In genomic region chr10:3152566-3152935, GRCh38 we compare ENCODE assay signal across 22 cellular contexts. TPM values are rescaled to one million over a fixed set of nuclear protein-coding genes. Genes with fewer than 3 reads are reported as not detected.
DNase-seq lines count a peak whose midpoint lies in the region; ATAC-seq and TF ChIP-seq lines count a peak whose summit lies in the region.
"Had no signal": no experiment of that assay in that cellular context is flagged by ENCODE, and none has a peak within 500 bp of the region (broad histone marks: within the 10 kb centered on the region; RNA-seq: fewer than 3 reads in every experiment).

No MANE protein-coding gene starts in this region.

- WGBS in spleen, 5 donors, result 82 to 95% (median 86%) methylated on average over 9 of the region's 9 CpGs

- H3K27me3 Mint-ChIP-seq in activated CD4-positive, alpha-beta T cell treated with anti-CD3 and anti-CD28 coated beads for 36 hours, result no peaks in the 10 kb centered on the region
- H3K27me3 Mint-ChIP-seq in activated naive CD4-positive, alpha-beta T cell treated with anti-CD3 and anti-CD28 coated beads for 36 hours (ENCODE audit: low read depth), result no peaks in the 10 kb centered on the region
- no peaks in the 10 kb centered on the region for H3K27me3 Mint-ChIP-seq in activated naive CD4-positive, alpha-beta T cell treated with anti-CD3 and anti-CD28 coated beads, Interleukin-2, amount 10 ng/mL, durations not matched to agents 7 days and 5 days

- H3K27ac ChIP-seq in RWPE1 (peak overlapping the region; percentile 58), spleen (no peak overlapping the region)
- H3K27ac ChIP-seq: Peyer's patch had no signal

- no peak overlapping the region for H3K4me3 ChIP-seq in spleen
- H3K4me3 ChIP-seq: Peyer's patch had no signal

- peaks cover 11% of the 10 kb centered on the region for H3K4me1 Mint-ChIP-seq in activated CD4-positive, alpha-beta T cell treated with anti-CD3 and anti-CD28 coated beads for 36 hours
- H3K4me1 Mint-ChIP-seq in activated naive CD4-positive, alpha-beta T cell treated with anti-CD3 and anti-CD28 coated beads for 36 hours (ENCODE audit: low read depth), result peaks cover 8% of the 10 kb centered on the region
- no peaks in the 10 kb centered on the region for H3K4me1 Mint-ChIP-seq in activated naive CD4-positive, alpha-beta T cell treated with anti-CD3 and anti-CD28 coated beads, Interleukin-2, amount 10 ng/mL, durations not matched to agents 7 days and 5 days

- CTCF ChIA-PET in activated CD4-positive, alpha-beta T cell treated with anti-CD3 and anti-CD28 coated beads for 36 hours (lab: Charles Lee), result interaction anchor here (0.6 kb wide), 1 partner anchor 16 kb away, joined by 3 read pairs; no protein-coding TSS in a partner anchor
- CTCF ChIA-PET in activated naive CD4-positive, alpha-beta T cell treated with anti-CD3 and anti-CD28 coated beads for 36 hours (lab: Charles Lee), result interaction anchor here (1.6 kb wide), 1 partner anchor 12 kb away, joined by 4 read pairs; no protein-coding TSS in a partner anchor
- CTCF ChIA-PET in activated naive CD4-positive, alpha-beta T cell treated with anti-CD3 and anti-CD28 coated beads, Interleukin-2, amount 10 ng/mL, durations not matched to agents 7 days and 5 days (lab: Charles Lee), result interaction anchor here (1.5 kb wide), 1 partner anchor 12 kb away, joined by 5 read pairs; no protein-coding TSS in a partner anchor
- CTCF ChIA-PET in RWPE1 (lab: Yijun Ruan, JAX), result interaction anchor here (0.6 kb wide), 2 partner anchors 41 to 63 kb away, joined by 3 to 9 read pairs; no protein-coding TSS in a partner anchor
- CTCF ChIA-PET in HEK293T (lab: Yijun Ruan, JAX), result no interaction called here

- H3K36me3 ChIP-seq in spleen, result peaks cover 7 to 100% (median 96%) of the 10 kb centered on the region in 6 donors

- H3K36me3 Mint-ChIP-seq in activated CD4-positive, alpha-beta T cell treated with anti-CD3 and anti-CD28 coated beads for 36 hours (ENCODE audit: low read depth), result peaks cover 65% of the 10 kb centered on the region
- H3K36me3 Mint-ChIP-seq in activated naive CD4-positive, alpha-beta T cell treated with anti-CD3 and anti-CD28 coated beads for 36 hours (ENCODE audit: low read depth), result peaks cover 43% of the 10 kb centered on the region
- H3K36me3 Mint-ChIP-seq in activated naive CD4-positive, alpha-beta T cell treated with anti-CD3 and anti-CD28 coated beads, Interleukin-2, amount 10 ng/mL, durations not matched to agents 7 days and 5 days, result peaks cover 57% of the 10 kb centered on the region

- H3K4me1 ChIP-seq in spleen, result no peaks in the 10 kb centered on the region
- H3K4me1 ChIP-seq: Peyer's patch had no signal

- ATAC-seq in activated CD4-positive, alpha-beta T cell treated with anti-CD3 and anti-CD28 coated beads for 36 hours, result no peak

- peak overlapping the region; percentile 38 for H3K27ac Mint-ChIP-seq in activated CD4-positive, alpha-beta T cell treated with anti-CD3 and anti-CD28 coated beads for 36 hours
- H3K27ac Mint-ChIP-seq in activated naive CD4-positive, alpha-beta T cell treated with anti-CD3 and anti-CD28 coated beads for 36 hours, result peak overlapping the region; percentile 46
- no peak overlapping the region for H3K27ac Mint-ChIP-seq in activated naive CD4-positive, alpha-beta T cell treated with anti-CD3 and anti-CD28 coated beads, Interleukin-2, amount 10 ng/mL, durations not matched to agents 7 days and 5 days

- intact Hi-C loops in activated CD4-positive, alpha-beta T cell treated with anti-CD3 and anti-CD28 coated beads for 36 hours (cut with DNase I, micrococcal nuclease), result no loop called here
- intact Hi-C loops in activated naive CD4-positive, alpha-beta T cell treated with anti-CD3 and anti-CD28 coated beads for 36 hours (cut with micrococcal nuclease), result no loop called here
- intact Hi-C loops in spleen (cut with DNase I; ENCODE audit: low total_unique reads), result no loop called here

- no peak overlapping the region for H3K4me3 Mint-ChIP-seq in activated CD4-positive, alpha-beta T cell treated with anti-CD3 and anti-CD28 coated beads for 36 hours
- H3K4me3 Mint-ChIP-seq in activated naive CD4-positive, alpha-beta T cell treated with anti-CD3 and anti-CD28 coated beads for 36 hours, result no peak overlapping the region
- no peak overlapping the region for H3K4me3 Mint-ChIP-seq in activated naive CD4-positive, alpha-beta T cell treated with anti-CD3 and anti-CD28 coated beads, Interleukin-2, amount 10 ng/mL, durations not matched to agents 7 days and 5 days

- no peaks in the 10 kb centered on the region for H3K27me3 ChIP-seq in spleen (replicated peaks in 1 of 7)
- H3K27me3 ChIP-seq: Peyer's patch had no signal

- H3K9me3 ChIP-seq in spleen, result no peaks in the 10 kb centered on the region
- H3K9me3 ChIP-seq: Peyer's patch had no signal

- DNase-seq in activated CD4-positive, alpha-beta T cell treated with anti-CD3 and anti-CD28 coated beads for 36 hours, result no peak
- no peak for DNase-seq in activated CD4-positive, alpha-beta T cell treated with anti-CD3 and anti-CD28 coated beads for 1 hour
- DNase-seq in activated naive CD4-positive, alpha-beta T cell treated with anti-CD3 and anti-CD28 coated beads for 36 hours, result no peak
- DNase-seq in activated naive CD4-positive, alpha-beta T cell treated with anti-CD3 and anti-CD28 coated beads, Interleukin-2, amount 10 ng/mL, durations not matched to agents 7 days and 5 days, result no peak
- DNase-seq in RWPE1 (ENCODE audit: low spot score), result no peak
- DNase-seq in spleen, result peak; percentile 54
- no peak for DNase-seq in HEK293T (ENCODE audit: extremely low spot score)
- DNase-seq in Kasumi-1 (lab: John Stamatoyannopoulos, UW), result no peak
- DNase-seq: AML-193; C1 segment of cervical spinal cord; DMS53; GDM1; GOT3; HCEC 1CT; KG1; NCI-H1092 treated with DMSO at 0.1 percent for 48 hours; NCI-H2029 treated with DMSO at 0.1 percent for 48 hours; NCI-H2171; NCI-H345; NCI-H524; NK-92 treated with Interleukin-12 subunit alpha and Interleukin-12 subunit beta, amount 100 ng/mL, for 24 hours; Peyer's patch had no signal

- no peak for TF ChIP-seq POLR2A in spleen (IDR thresholded peaks at IDR 0.05)

- POLR2A ChIA-PET in activated CD4-positive, alpha-beta T cell treated with anti-CD3 and anti-CD28 coated beads for 36 hours (lab: Charles Lee), result interaction anchor here (1.3 kb wide), 1 partner anchor 20 kb away, joined by 3 read pairs; the partner anchor contains the start of gene PITRM1
- POLR2A ChIA-PET in RWPE1 (lab: Yijun Ruan, JAX; ENCODE audit: low non-redundant PET) (no interaction called here), HEK293T (lab: Yijun Ruan, JAX) (interaction anchor here (1.3 kb wide), 1 partner anchor 15 kb away, joined by 3 read pairs; no protein-coding TSS in a partner anchor)

- TF ChIP-seq CTCF in RWPE1 (conservative IDR thresholded peaks at IDR 0.05; ENCODE audit: low read depth), result no peak
- TF ChIP-seq CTCF in spleen (IDR thresholded peaks at IDR 0.05 in 8 of 11, conservative IDR thresholded peaks at IDR 0.05 in 3 of 11), result no peak

- no peaks in the 10 kb centered on the region for H3K9me3 Mint-ChIP-seq in activated CD4-positive, alpha-beta T cell treated with anti-CD3 and anti-CD28 coated beads for 36 hours (ENCODE audit: low read depth)
- H3K9me3 Mint-ChIP-seq in activated naive CD4-positive, alpha-beta T cell treated with anti-CD3 and anti-CD28 coated beads for 36 hours, result no peaks in the 10 kb centered on the region
- no peaks in the 10 kb centered on the region for H3K9me3 Mint-ChIP-seq in activated naive CD4-positive, alpha-beta T cell treated with anti-CD3 and anti-CD28 coated beads, Interleukin-2, amount 10 ng/mL, durations not matched to agents 7 days and 5 days

TF ChIP-seq in HEK293T, 16 proteins besides CTCF, POLR2A, EP300 and RAD21:
- no peak for TF ChIP-seq HDGF (IDR thresholded peaks at IDR 0.05; ENCODE audit: borderline replicate concordance)
- no peak for TF ChIP-seq CTBP1 (IDR thresholded peaks at IDR 0.05; ENCODE audit: borderline replicate concordance)
- no peak for TF ChIP-seq ZNF384 (IDR thresholded peaks at IDR 0.05)
- TF ChIP-seq SUZ12 (IDR thresholded peaks at IDR 0.05), result no peak
- no peak for TF ChIP-seq LEF1 (IDR thresholded peaks at IDR 0.05; ENCODE audit: borderline replicate concordance)
- TF ChIP-seq ARNT (IDR thresholded peaks at IDR 0.05), result no peak
- no peak for TF ChIP-seq TARDBP (IDR thresholded peaks at IDR 0.05)
- TF ChIP-seq FOXM1 (IDR thresholded peaks at IDR 0.05; ENCODE audit: borderline replicate concordance), result no peak
- TF ChIP-seq FOXA1 (IDR thresholded peaks at IDR 0.05), result no peak
- no peak for TF ChIP-seq BHLHE40 (IDR thresholded peaks at IDR 0.05; ENCODE audit: borderline replicate concordance)
- TF ChIP-seq ELF4 (IDR thresholded peaks at IDR 0.05), result no peak
- TF ChIP-seq L3MBTL2 (conservative IDR thresholded peaks at IDR 0.05), result no peak
- TF ChIP-seq PKNOX1 (IDR thresholded peaks at IDR 0.05), result no peak
- no peak for TF ChIP-seq SP1 (IDR thresholded peaks at IDR 0.05)
- no peak for TF ChIP-seq FOXK2 (IDR thresholded peaks at IDR 0.05)

RNA-seq across cellular contexts. Expression of gene PITRM1, which starts 20.0 kb away (rescaled TPM):
- total RNA-seq in activated CD4-positive, alpha-beta T cell treated with anti-CD3 and anti-CD28 coated beads for 36 hours, result 10 to 100 TPM; 84.8 to 97.9 TPM
- total RNA-seq in activated naive CD4-positive, alpha-beta T cell treated with anti-CD3 and anti-CD28 coated beads for 36 hours, result 10 to 100 TPM; 65.6 to 74.5 TPM
- 10 to 100 TPM; 51.5 to 63.2 (median 56.8) TPM for total RNA-seq in spleen
- 10 to 100 TPM; 38.5 to 50.9 (median 46.6) TPM for polyA plus RNA-seq in spleen
